1 cellular context compared by ENCODE assay signal in the genomic region with DNA sequence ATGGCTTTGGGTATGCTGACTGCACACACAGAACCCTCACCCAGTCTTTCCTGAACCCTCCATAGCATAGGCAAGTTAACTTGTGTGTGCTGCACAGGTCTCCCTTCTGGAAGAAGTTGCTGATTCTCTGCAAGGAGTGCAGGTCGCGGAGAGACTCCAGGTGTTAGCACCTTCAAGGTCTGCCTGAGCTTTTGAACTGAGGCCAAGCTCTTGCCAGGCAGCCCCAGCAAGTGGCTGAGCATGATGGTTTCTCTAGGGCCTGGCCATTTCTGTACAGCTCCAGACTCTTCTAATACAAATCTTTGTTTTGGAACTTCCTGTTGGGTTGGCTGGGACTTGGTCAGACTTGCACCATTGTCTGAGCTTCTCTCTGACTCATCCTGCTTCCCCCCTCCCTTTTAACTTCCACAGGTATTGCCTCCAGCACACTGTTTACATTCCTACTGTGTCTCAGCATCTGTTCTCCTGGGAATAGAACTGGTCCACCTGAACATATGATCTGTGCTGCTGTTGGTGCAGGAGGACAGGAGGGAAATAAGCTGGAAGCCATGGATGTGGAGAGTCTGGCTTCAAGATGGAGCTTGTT.
TF ChIP-seq lines count a peak whose summit lies in the region.

No MANE protein-coding gene starts in this region.

TF ChIP-seq in HepG2, 621 proteins besides CTCF, POLR2A, EP300 and RAD21:
- TF ChIP-seq DPF2 (CRISPR knock-in tag; IDR thresholded peaks at IDR 0.05; ENCODE audit: borderline replicate concordance, low read depth) (no peak), KLF12 (CRISPR knock-in tag; IDR thresholded peaks at IDR 0.05; ENCODE audit: borderline replicate concordance) (no peak), ZNF496 (CRISPR knock-in tag; IDR thresholded peaks at IDR 0.05; ENCODE audit: insufficient replicate concordance) (no peak), DR1 (CRISPR knock-in tag; IDR thresholded peaks at IDR 0.05) (no peak), FOSL2 (CRISPR knock-in tag; IDR thresholded peaks at IDR 0.05) (peak; percentile 38), TEAD3 (CRISPR knock-in tag; optimal IDR thresholded peaks at IDR 0.05; ENCODE audit: borderline replicate concordance) (peak; percentile 26)
- TF ChIP-seq, protein P1, sequence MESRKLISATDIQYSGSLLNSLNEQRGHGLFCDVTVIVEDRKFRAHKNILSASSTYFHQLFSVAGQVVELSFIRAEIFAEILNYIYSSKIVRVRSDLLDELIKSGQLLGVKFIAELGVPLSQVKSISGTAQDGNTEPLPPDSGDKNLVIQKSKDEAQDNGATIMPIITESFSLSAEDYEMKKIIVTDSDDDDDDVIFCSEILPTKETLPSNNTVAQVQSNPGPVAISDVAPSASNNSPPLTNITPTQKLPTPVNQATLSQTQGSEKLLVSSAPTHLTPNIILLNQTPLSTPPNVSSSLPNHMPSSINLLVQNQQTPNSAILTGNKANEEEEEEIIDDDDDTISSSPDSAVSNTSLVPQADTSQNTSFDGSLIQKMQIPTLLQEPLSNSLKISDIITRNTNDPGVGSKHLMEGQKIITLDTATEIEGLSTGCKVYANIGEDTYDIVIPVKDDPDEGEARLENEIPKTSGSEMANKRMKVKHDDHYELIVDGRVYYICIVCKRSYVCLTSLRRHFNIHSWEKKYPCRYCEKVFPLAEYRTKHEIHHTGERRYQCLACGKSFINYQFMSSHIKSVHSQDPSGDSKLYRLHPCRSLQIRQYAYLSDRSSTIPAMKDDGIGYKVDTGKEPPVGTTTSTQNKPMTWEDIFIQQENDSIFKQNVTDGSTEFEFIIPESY (CRISPR knock-in tag; IDR thresholded peaks at IDR 0.05) = no peak
TF ChIP-seq in HepG2: peak in this region for 2.
